Comparison of ENCODE assay signal across 8 cellular contexts in the genomic region with DNA sequence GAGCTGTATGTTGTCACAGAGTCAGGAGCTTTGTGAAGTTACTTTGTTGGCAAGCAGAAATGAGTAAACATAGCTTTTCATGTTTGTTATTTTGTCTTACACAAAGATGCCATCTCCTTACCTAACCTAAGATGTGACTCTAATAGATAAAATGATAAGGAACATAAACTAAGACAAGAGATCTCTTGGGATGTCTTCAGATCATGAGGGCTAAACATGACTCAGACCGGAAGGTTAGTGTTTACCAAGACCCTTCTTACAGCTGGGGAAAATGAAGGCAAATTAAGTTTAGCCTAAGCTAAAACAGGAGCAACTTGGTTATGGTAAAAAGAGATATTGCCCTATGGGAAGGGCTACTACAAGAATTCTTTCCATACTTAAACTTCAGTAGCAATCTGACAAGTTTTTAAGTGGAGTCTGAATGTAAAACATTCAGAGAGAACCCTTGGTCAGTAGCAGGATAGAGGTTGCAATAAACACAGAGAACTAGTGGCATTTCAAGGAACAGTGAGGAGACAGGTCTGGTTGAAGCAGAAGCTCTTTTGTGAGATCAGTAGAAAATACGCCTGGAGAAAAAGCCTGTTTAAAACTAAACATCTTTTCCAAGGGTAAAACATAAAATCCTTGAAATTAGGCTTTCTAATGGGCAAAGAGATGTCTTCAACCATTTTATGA. TPM values are rescaled to one million over a fixed set of nuclear protein-coding genes. Genes with fewer than 3 reads are reported as not detected.
DNase-seq lines count a peak whose midpoint lies in the region; ATAC-seq and TF ChIP-seq lines count a peak whose summit lies in the region.

No MANE protein-coding gene starts in this region.

- peak overlapping the region; percentile 47 for H3K4me3 Mint-ChIP-seq in activated CD8-positive, alpha-beta T cell treated with anti-CD3 and anti-CD28 coated beads for 36 hours
- H3K4me3 Mint-ChIP-seq in nephron progenitor cell, result no peak overlapping the region

- intact Hi-C loops in activated CD8-positive, alpha-beta T cell treated with anti-CD3 and anti-CD28 coated beads for 36 hours (cut with micrococcal nuclease), result loop anchor here (1.0 to 2.0 kb wide), 3 partner anchors 41 to 113 kb away; no protein-coding TSS in a partner anchor

- ATAC-seq in GM18861 (IDR thresholded peaks at IDR 0.05; ENCODE audit: unreplicated experiment) (peak; percentile 31), HG02973 (IDR thresholded peaks at IDR 0.05; ENCODE audit: unreplicated experiment) (peak; percentile 26), HG03457 (IDR thresholded peaks at IDR 0.05; ENCODE audit: unreplicated experiment) (no peak)
- ATAC-seq in activated CD8-positive, alpha-beta T cell treated with anti-CD3 and anti-CD28 coated beads for 36 hours, result peak; percentile 3

- CTCF ChIA-PET in activated CD8-positive, alpha-beta T cell treated with anti-CD3 and anti-CD28 coated beads for 36 hours (lab: Charles Lee), result interaction anchor here (0.9 to 1.0 kb wide), 3 partner anchors 40 to 61 kb away, joined by 3 to 4 read pairs (median 3); no protein-coding TSS in a partner anchor

- no peak for DNase-seq in activated CD8-positive, alpha-beta T cell treated with anti-CD3 and anti-CD28 coated beads for 36 hours
- DNase-seq in nephron progenitor cell (no peak), NCI-H2107 (lab: John Stamatoyannopoulos, UW) (no peak), NCI-H1436 treated with DMSO at 0.1 percent for 48 hours (lab: John Stamatoyannopoulos, UW) (no peak), coronary artery (ENCODE audit: low spot score) (no peak)

- peak overlapping the region in 1 of 2 donors; percentile 18 for H3K27ac ChIP-seq in coronary artery

- H3K27me3 Mint-ChIP-seq in activated CD8-positive, alpha-beta T cell treated with anti-CD3 and anti-CD28 coated beads for 36 hours, result no peaks in the 10 kb centered on the region
- H3K27me3 Mint-ChIP-seq in nephron progenitor cell (ENCODE audit: low read depth, poor library complexity), result no peaks in the 10 kb centered on the region

- H3K9me3 Mint-ChIP-seq in activated CD8-positive, alpha-beta T cell treated with anti-CD3 and anti-CD28 coated beads for 36 hours, result peaks cover 2% of the 10 kb centered on the region
- H3K9me3 Mint-ChIP-seq in nephron progenitor cell, result peaks cover 18% of the 10 kb centered on the region

- H3K4me1 Mint-ChIP-seq in activated CD8-positive, alpha-beta T cell treated with anti-CD3 and anti-CD28 coated beads for 36 hours (ENCODE audit: low read depth), result peaks cover 26% of the 10 kb centered on the region
- peaks cover 9% of the 10 kb centered on the region for H3K4me1 Mint-ChIP-seq in nephron progenitor cell

- H3K27ac Mint-ChIP-seq in activated CD8-positive, alpha-beta T cell treated with anti-CD3 and anti-CD28 coated beads for 36 hours, result peak overlapping the region; percentile 90
- H3K27ac Mint-ChIP-seq in nephron progenitor cell, result peak overlapping the region; percentile 44

- H3K4me3 ChIP-seq in coronary artery, result no peak overlapping the region

- POLR2A ChIA-PET in activated CD8-positive, alpha-beta T cell treated with anti-CD3 and anti-CD28 coated beads for 36 hours (lab: Charles Lee), result interaction anchor here (1.2 to 2.4 kb wide), 3 partner anchors 39 to 65 kb away, joined by 3 to 9 read pairs (median 4); no protein-coding TSS in a partner anchor

- TF ChIP-seq CTCF in activated CD8-positive, alpha-beta T cell treated with anti-CD3 and anti-CD28 coated beads for 36 hours (IDR thresholded peaks at IDR 0.05), result no peak
- TF ChIP-seq CTCF in nephron progenitor cell (IDR thresholded peaks at IDR 0.05), result no peak
- TF ChIP-seq CTCF in coronary artery (IDR thresholded peaks at IDR 0.05), result no peak

- H3K36me3 Mint-ChIP-seq in activated CD8-positive, alpha-beta T cell treated with anti-CD3 and anti-CD28 coated beads for 36 hours (ENCODE audit: low read depth), result peaks cover 2% of the 10 kb centered on the region
- no peaks in the 10 kb centered on the region for H3K36me3 Mint-ChIP-seq in nephron progenitor cell (ENCODE audit: low read depth)

RNA-seq across cellular contexts. Expression of a gene that starts 29.9 kb away (rescaled TPM):
- total RNA-seq in activated CD8-positive, alpha-beta T cell treated with anti-CD3 and anti-CD28 coated beads for 36 hours, result 10 to 100 TPM; 46.4 to 53.4 TPM
